In the genomic region with DNA sequence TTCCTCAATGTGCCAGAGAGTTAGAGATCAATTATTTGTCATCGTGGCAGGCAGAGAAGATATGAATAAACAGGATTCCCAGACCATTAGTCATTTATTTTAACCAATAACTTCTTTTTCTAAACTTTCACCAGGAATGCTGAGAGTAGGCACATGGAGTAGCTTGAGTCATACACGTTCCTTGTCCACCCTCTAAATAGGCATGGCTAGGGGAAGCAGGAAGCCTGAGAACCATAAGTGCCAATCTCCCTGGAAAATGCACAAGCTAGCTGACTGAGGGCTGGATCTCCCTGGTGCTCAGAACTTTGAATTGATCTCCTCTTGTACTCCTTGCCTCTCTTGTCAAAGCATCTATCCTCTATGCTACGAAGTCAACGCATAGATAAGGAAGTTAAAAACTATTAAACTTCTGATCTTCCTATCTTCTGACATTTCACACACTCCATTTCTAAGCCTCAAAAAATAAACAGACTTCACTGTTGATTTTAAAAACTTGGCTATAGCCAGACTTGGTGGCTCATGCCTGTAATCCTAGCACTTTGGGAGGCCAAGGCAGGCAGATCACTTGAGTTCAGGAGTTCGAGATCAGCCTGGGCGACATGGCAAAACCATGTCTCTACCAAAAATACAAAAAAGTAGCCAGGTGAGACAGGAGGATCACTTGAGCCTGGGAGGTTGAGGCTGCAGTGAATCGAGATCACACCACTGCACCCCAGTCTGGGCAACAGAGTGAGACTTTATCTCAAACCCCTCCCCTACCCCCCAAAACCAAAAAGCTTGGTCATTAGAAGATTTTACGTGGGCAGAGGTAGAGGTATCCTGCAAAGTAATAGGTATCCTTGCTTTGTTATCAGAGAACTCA, we compare ENCODE assay signal across 11 cellular contexts. TPM values are rescaled to one million over a fixed set of nuclear protein-coding genes. Genes with fewer than 3 reads are reported as not detected.
DNase-seq lines count a peak whose midpoint lies in the region; ATAC-seq, FAIRE-seq and TF ChIP-seq lines count a peak whose summit lies in the region.
"Had no signal": no experiment of that assay in that cellular context is flagged by ENCODE, and none has a peak within 500 bp of the region (broad histone marks: within the 10 kb centered on the region; RNA-seq: fewer than 3 reads in every experiment).

No MANE protein-coding gene starts in this region.

- intact Hi-C loops in ascending aorta (cut with DNase I): loop anchor here (2.0 to 10.0 kb wide), 2 partner anchors 162 to 244 kb away; no protein-coding TSS in a partner anchor
- intact Hi-C loops in transverse colon (cut with DNase I; ENCODE audit: low total_unique reads): no loop called here

- TF ChIP-seq EP300 in transverse colon (IDR thresholded peaks at IDR 0.05; ENCODE audit: low read depth): no peak

- H3K36me3 Mint-ChIP-seq in activated T-cell treated with anti-CD3 and anti-CD28 coated beads, Interleukin-2, amount 50 U/mL, for 24 hours (ENCODE audit: low read depth): no peaks in the 10 kb centered on the region

- FAIRE-seq in islet of Langerhans (lab: Jason Lieb, UNC): peak; percentile 27
- FAIRE-seq: A204.1 had no signal

- peaks cover 34% of the 10 kb centered on the region for H3K4me1 Mint-ChIP-seq in activated T-cell treated with anti-CD3 and anti-CD28 coated beads, Interleukin-2, amount 50 U/mL, for 24 hours (ENCODE audit: low read depth)

- peaks cover 22 to 79% of the 10 kb centered on the region in 2 donors for H3K4me1 ChIP-seq in ascending aorta
- H3K4me1 ChIP-seq in transverse colon: peaks cover 31 to 71% (median 55%) of the 10 kb centered on the region in 4 donors

- H3K9me3 ChIP-seq in ascending aorta (no peaks in the 10 kb centered on the region), transverse colon (no peaks in the 10 kb centered on the region), WERI-Rb-1 (ENCODE audit: severe bottlenecking) (peaks cover 2% of the 10 kb centered on the region)

- ATAC-seq in HG02852 (IDR thresholded peaks at IDR 0.05; ENCODE audit: unreplicated experiment): no peak
- ATAC-seq in HG03097 (IDR thresholded peaks at IDR 0.05; ENCODE audit: low FRiP score, unreplicated experiment): no peak

- WGBS in transverse colon (ENCODE audit: low coverage in 1 of 2), 2 donors: 67 to 68% methylated on average over 6 to 8 of the region's 8 CpGs

- H3K27ac ChIP-seq in ascending aorta (peak overlapping the region; percentile 81 to 84), transverse colon (peak overlapping the region in 3 of 4 donors; percentile 38 to 57 (median 44)), WERI-Rb-1 (no peak overlapping the region)

- H3K4me3 Mint-ChIP-seq in activated T-cell treated with anti-CD3 and anti-CD28 coated beads, Interleukin-2, amount 50 U/mL, for 24 hours: no peak overlapping the region

- peaks cover 3% of the 10 kb centered on the region for H3K27me3 Mint-ChIP-seq in activated T-cell treated with anti-CD3 and anti-CD28 coated beads, Interleukin-2, amount 50 U/mL, for 24 hours

- H3K27me3 ChIP-seq in ascending aorta: no peaks in the 10 kb centered on the region
- no peaks in the 10 kb centered on the region for H3K27me3 ChIP-seq in transverse colon
- H3K27me3 ChIP-seq in WERI-Rb-1 (ENCODE audit: insufficient read depth, low read depth, severe bottlenecking): no peaks in the 10 kb centered on the region

- H3K36me3 ChIP-seq in ascending aorta: no peaks in the 10 kb centered on the region
- no peaks in the 10 kb centered on the region for H3K36me3 ChIP-seq in transverse colon
- no peaks in the 10 kb centered on the region for H3K36me3 ChIP-seq in WERI-Rb-1

- no peak for TF ChIP-seq CTCF in ascending aorta (IDR thresholded peaks at IDR 0.05)
- TF ChIP-seq CTCF in transverse colon (IDR thresholded peaks at IDR 0.05): no peak
- TF ChIP-seq CTCF in WERI-Rb-1 (IDR thresholded peaks at IDR 0.05; ENCODE audit: low read depth, low read length): no peak

- in situ Hi-C loops in transverse colon (cut with MboI; ENCODE audit: low pct_ligation_motif_present in 1 of 4, low pct_unique_long_range_greater_than_20kb in 1 of 4, low sequenced_read_pairs in 3 of 4): no loop called here

- no peak for DNase-seq in activated T-cell treated with anti-CD3 and anti-CD28 coated beads, Interleukin-2, amount 50 U/mL, for 24 hours
- DNase-seq in activated T-cell treated with anti-CD3 and anti-CD28 coated beads for 4 hours (no peak), ascending aorta (ENCODE audit: low spot score in 2 of 2) (peak in 1 of 2 donors; percentile 83), transverse colon (no peak), WERI-Rb-1 (no peak)
- DNase-seq: anterior cingulate cortex, NCI-H2081 had no signal

- no peak overlapping the region for H3K4me3 ChIP-seq in ascending aorta
- no peak overlapping the region for H3K4me3 ChIP-seq in transverse colon
- no peak overlapping the region for H3K4me3 ChIP-seq in WERI-Rb-1 (ENCODE audit: low read depth, low read length)

- H3K9me3 Mint-ChIP-seq in activated T-cell treated with anti-CD3 and anti-CD28 coated beads, Interleukin-2, amount 50 U/mL, for 24 hours: no peaks in the 10 kb centered on the region

- H3K27ac Mint-ChIP-seq in activated T-cell treated with anti-CD3 and anti-CD28 coated beads, Interleukin-2, amount 50 U/mL, for 24 hours: peak overlapping the region; percentile 59

- TF ChIP-seq POLR2A in transverse colon (IDR thresholded peaks at IDR 0.05): no peak

RNA-seq across cellular contexts. Expression of gene ADTRP, which starts 11.8 kb away (rescaled TPM):
- not detected for total RNA-seq in ascending aorta
- total RNA-seq in transverse colon: 100 to 1,000 TPM; 119 to 199 (median 181) TPM

Comparison
In these comparisons a context has a peak if more than half of its experiments do, and no peak if none do; other contexts are left out.
1. RNA of gene ADTRP, which starts 11.8 kb away (total RNA-seq): 119 to 199 TPM in transverse colon; not detected in ascending aorta (single experiment); every median in the first group is over 100 times any median in the second.